In genomic region chr16:30850246-30850645, GRCh38 we compare ENCODE assay signal across 12 cellular contexts. TPM values are rescaled to one million over a fixed set of nuclear protein-coding genes. Genes with fewer than 3 reads are reported as not detected.
"Had no signal": no experiment of that assay in that cellular context is flagged by ENCODE, and none has a peak within 500 bp of the region (broad histone marks: within the 10 kb centered on the region; RNA-seq: fewer than 3 reads in every experiment).

No MANE protein-coding gene starts in this region.

- H3K4me2 ChIP-seq: GM23338 had no signal

- H3K36me3 ChIP-seq: HAP-1 had no signal

- H2AFZ ChIP-seq: GM23248, GM23338 had no signal

- DNase-seq: GM23248, GOT3, H7, H9, HCEC 1CT, HFFc6 had no signal

- H3K9me3 ChIP-seq: HAP-1 had no signal

- ATAC-seq: GM23338, HCT116 had no signal

- H3K9ac ChIP-seq: GM23248 had no signal

- H3K4me3 ChIP-seq: GM23248, GM23338, HAP-1 had no signal

- H3K27ac ChIP-seq: GM23248 had no signal

- H3K4me1 ChIP-seq: HAP-1 had no signal

- FAIRE-seq: H1, H54 had no signal

RNA-seq across cellular contexts. Expression of gene CTF1, which starts 46.2 kb away (rescaled TPM):
- total RNA-seq: H4 had no signal
